In genomic region chr1:160078392-160079195, GRCh38 we compare ENCODE assay signal across 8 cellular contexts. TPM values are rescaled to one million over a fixed set of nuclear protein-coding genes. Genes with fewer than 3 reads are reported as not detected.
A peak's percentile ranks its signal among the peaks of the same experiment; 100 is the strongest.
DNase-seq lines count a peak whose midpoint lies in the region; ATAC-seq and TF ChIP-seq lines count a peak whose summit lies in the region.
"Had no signal": no experiment of that assay in that cellular context is flagged by ENCODE, and none has a peak within 500 bp of the region (broad histone marks: within the 10 kb centered on the region; RNA-seq: fewer than 3 reads in every experiment).

No MANE protein-coding gene starts in this region.

- no peaks in the 10 kb centered on the region for H3K9me3 Mint-ChIP-seq in activated T-cell treated with anti-CD3 and anti-CD28 coated beads, Interleukin-2, amount 50 U/mL, for 72 hours

- TF ChIP-seq CTCF in GM12864 (IDR thresholded peaks at IDR 0.05; ENCODE audit: low read depth, low read length, missing control alignments) (peak; percentile 89), foreskin keratinocyte (conservative IDR thresholded peaks at IDR 0.05) (peak; percentile 77), omental fat pad (IDR thresholded peaks at IDR 0.05) (no peak)

- ATAC-seq in HG02623 (IDR thresholded peaks at IDR 0.05; ENCODE audit: unreplicated experiment): peak; percentile 60
- ATAC-seq in activated T-cell treated with anti-CD3 and anti-CD28 coated beads, Interleukin-2, amount 50 U/mL, for 72 hours (replicated peaks in 1 of 2): peak; percentile 87 to 88
- peak; percentile 82 for ATAC-seq in foreskin keratinocyte
- no peak for ATAC-seq in omental fat pad (ENCODE audit: low FRiP score)

- peaks cover 50% of the 10 kb centered on the region for H3K27me3 Mint-ChIP-seq in activated T-cell treated with anti-CD3 and anti-CD28 coated beads, Interleukin-2, amount 50 U/mL, for 72 hours (ENCODE audit: low read depth)

- H3K36me3 Mint-ChIP-seq in activated T-cell treated with anti-CD3 and anti-CD28 coated beads, Interleukin-2, amount 50 U/mL, for 72 hours (ENCODE audit: insufficient read depth in 2 of 2): no peaks in the 10 kb centered on the region

- H3K4me3 Mint-ChIP-seq in activated T-cell treated with anti-CD3 and anti-CD28 coated beads, Interleukin-2, amount 50 U/mL, for 72 hours: no peak overlapping the region

- H3K4me3 ChIP-seq in GM12864 (ENCODE audit: low read depth, low read length): no peak overlapping the region

- DNase-seq in GM12864 (ENCODE audit: low read depth) (no peak), NOMO-1 (lab: John Stamatoyannopoulos, UW; ENCODE audit: unreplicated experiment in 2 of 2) (peak; percentile 55 to 67), foreskin keratinocyte (peak in 1 of 2 donors; percentile 25), retina (peak; percentile 79), omental fat pad (ENCODE audit: low spot score) (no peak)
- DNase-seq in activated T-cell treated with anti-CD3 and anti-CD28 coated beads, Interleukin-2, amount 50 U/mL, for 72 hours: peak; percentile 69 to 80

- H3K27ac Mint-ChIP-seq in activated T-cell treated with anti-CD3 and anti-CD28 coated beads, Interleukin-2, amount 50 U/mL, for 72 hours: no peak overlapping the region

- no peak overlapping the region for H3K27ac ChIP-seq in foreskin keratinocyte

- no peaks in the 10 kb centered on the region for H3K4me1 ChIP-seq in foreskin keratinocyte

- H3K4me1 Mint-ChIP-seq in activated T-cell treated with anti-CD3 and anti-CD28 coated beads, Interleukin-2, amount 50 U/mL, for 72 hours (ENCODE audit: low read depth): peaks cover 22% of the 10 kb centered on the region

- H3K27me3 ChIP-seq in foreskin keratinocyte: peaks cover 82% of the 10 kb centered on the region

RNA-seq across cellular contexts. Expression of gene KCNJ9, which starts 2.7 kb away (rescaled TPM):
- under 1 TPM in 1 of 2 donors, not detected in 1; 0.05 TPM for total RNA-seq in activated T-cell treated with anti-CD3 and anti-CD28 coated beads, Interleukin-2, amount 50 U/mL, for 72 hours
- total RNA-seq in foreskin keratinocyte (not detected in 2 replicates), omental fat pad (not detected)
- not detected in 2 replicates for polyA plus RNA-seq in foreskin keratinocyte
- total RNA-seq: subcutaneous adipose tissue had no signal

RNA-seq across cellular contexts. Expression of gene KCNJ10, which starts 8.6 kb away (rescaled TPM):
- total RNA-seq in activated T-cell treated with anti-CD3 and anti-CD28 coated beads, Interleukin-2, amount 50 U/mL, for 72 hours: under 1 TPM; 0.37 to 0.65 TPM
- not detected in 2 replicates for total RNA-seq in foreskin keratinocyte
- polyA plus RNA-seq in foreskin keratinocyte: not detected in 2 replicates
- not detected for total RNA-seq in omental fat pad
- total RNA-seq: subcutaneous adipose tissue had no signal

RNA-seq across cellular contexts. Expression of gene IGSF8, which starts 19.8 kb away (rescaled TPM):
- total RNA-seq in activated T-cell treated with anti-CD3 and anti-CD28 coated beads, Interleukin-2, amount 50 U/mL, for 72 hours: 10 to 100 TPM; 26.3 to 32.0 TPM
- total RNA-seq in foreskin keratinocyte: 25.2 and 28.8 TPM in 2 replicates
- polyA plus RNA-seq in foreskin keratinocyte: 29.0 and 33.3 TPM in 2 replicates
- total RNA-seq in omental fat pad: 10 to 100 TPM; 17.5 to 20.5 (median 18.6) TPM

RNA-seq across cellular contexts. Expression of gene ATP1A2, which starts 37.0 kb away (rescaled TPM):
- not detected for total RNA-seq in activated T-cell treated with anti-CD3 and anti-CD28 coated beads, Interleukin-2, amount 50 U/mL, for 72 hours
- total RNA-seq in foreskin keratinocyte: not detected in 2 replicates
- not detected in 2 replicates for polyA plus RNA-seq in foreskin keratinocyte
- total RNA-seq in omental fat pad: 10 to 100 TPM; 45.5 to 91.1 (median 76.3) TPM

RNA-seq across cellular contexts. Expression of gene PIGM, which starts 46.8 kb away (rescaled TPM):
- total RNA-seq in activated T-cell treated with anti-CD3 and anti-CD28 coated beads, Interleukin-2, amount 50 U/mL, for 72 hours: 1 to 10 TPM; 4.4 to 4.6 TPM
- 2.7 and 2.9 TPM in 2 replicates for total RNA-seq in foreskin keratinocyte
- 1.7 TPM in 2 replicates for polyA plus RNA-seq in foreskin keratinocyte
- total RNA-seq in omental fat pad: 1 to 10 TPM; 3.0 to 4.7 (median 4.0) TPM

Comparison
In these comparisons a context has a peak if more than half of its experiments do, and no peak if none do; other contexts are left out.
1. DNase-seq: peak in NOMO-1 (2 of 2), activated T-cell treated with anti-CD3 and anti-CD28 coated beads, Interleukin-2, amount 50 U/mL, for 72 hours (2 of 2) and retina (single experiment); none in GM12864 (single experiment) and omental fat pad (single experiment).
2. CTCF ChIP-seq: peak in GM12864 (single experiment) and foreskin keratinocyte (single experiment); none in omental fat pad (0 of 3).